ENCODE assay signal across 8 cellular contexts in genomic region chr10:103918053-103918846, GRCh38. TPM values are rescaled to one million over a fixed set of nuclear protein-coding genes. Genes with fewer than 3 reads are reported as not detected.
A peak's percentile ranks its signal among the peaks of the same experiment; 100 is the strongest.
DNase-seq lines count a peak whose midpoint lies in the region; ATAC-seq, FAIRE-seq and TF ChIP-seq lines count a peak whose summit lies in the region.

Gene STN1, minus strand, starts transcription at chr10:103918184. Its CDS starts 590 bp downstream, at chr10:103917594.

- TF ChIP-seq CTCF in VCaP (conservative IDR thresholded peaks at IDR 0.05): no peak
- peak in 2 of 3 donors; percentile 26 to 39 for TF ChIP-seq CTCF in breast epithelium (IDR thresholded peaks at IDR 0.05)

- H3K79me2 ChIP-seq in ACC112 (ENCODE audit: control insufficient read depth, insufficient read depth, low read length, unreplicated experiment): peaks cover 33% of the 10 kb centered on the region

- DNase-seq in NCI-H2196 (lab: John Stamatoyannopoulos, UW; ENCODE audit: unreplicated experiment) (peak; percentile 87), breast epithelium (ENCODE audit: low spot score in 2 of 2) (peak; percentile 94 to 97), small intestine (peak; percentile 97)

- H3K27ac ChIP-seq in ACC112 (ENCODE audit: low read depth, low read length) (peak within 1 kb of the TSS; percentile 81), VCaP (peak within 1 kb of the TSS; percentile 92), breast epithelium (peak within 1 kb of the TSS; percentile 93 to 94), iPS-20b (ENCODE audit: low read length) (peak within 1 kb of the TSS; percentile 75), small intestine (ENCODE audit: low read depth in 1 of 2, low read length in 1 of 2) (peak within 1 kb of the TSS; percentile 96 to 98)

- H3K9me3 ChIP-seq in breast epithelium (no peaks in the 10 kb centered on the region), iPS-20b (ENCODE audit: insufficient read depth, low read depth, low read length) (peaks cover 12% of the 10 kb centered on the region), small intestine (ENCODE audit: control insufficient read depth, low read depth) (no peaks in the 10 kb centered on the region)

- peak; percentile 93 for ATAC-seq in GM18868 (IDR thresholded peaks at IDR 0.05; ENCODE audit: unreplicated experiment)
- peak; percentile 85 for ATAC-seq in HG03108 (IDR thresholded peaks at IDR 0.05; ENCODE audit: unreplicated experiment)

- peak within 1 kb of the TSS; percentile 95; the same call in 1 of the 2 replicates for H3K9ac ChIP-seq in iPS-20b (ENCODE audit: low read depth, low read length)

- H2AFZ ChIP-seq in ACC112 (ENCODE audit: low read length, unreplicated experiment): peak within 1 kb of the TSS; percentile 98

- TF ChIP-seq POLR2A in breast epithelium (IDR thresholded peaks at IDR 0.05): peak; percentile 85

- intact Hi-C loops in breast epithelium (cut with DNase I; ENCODE audit: low total_unique reads): no loop called here

- no peak for FAIRE-seq in small intestine (lab: Jason Lieb, UNC)

- H3K4me1 ChIP-seq in ACC112 (ENCODE audit: control insufficient read depth, insufficient read depth, low read length, unreplicated experiment): peaks cover 22% of the 10 kb centered on the region
- H3K4me1 ChIP-seq in breast epithelium: no peaks in the 10 kb centered on the region
- H3K4me1 ChIP-seq in iPS-20b (ENCODE audit: insufficient read depth, low read length): peaks cover 16% of the 10 kb centered on the region; the same call in 1 of the 2 replicates
- peaks cover 0 to 5% of the 10 kb centered on the region in 2 donors for H3K4me1 ChIP-seq in small intestine (ENCODE audit: control insufficient read depth in 2 of 2, insufficient read depth in 1 of 2, low read depth in 1 of 2, low read length in 1 of 2)

- peak within 1 kb of the TSS; percentile 90 for H3K4me3 ChIP-seq in ACC112 (ENCODE audit: low read depth, low read length)
- H3K4me3 ChIP-seq in breast epithelium: peak within 1 kb of the TSS; percentile 64 to 79 (median 73)
- H3K4me3 ChIP-seq in iPS-20b (ENCODE audit: low read length): peak within 1 kb of the TSS; percentile 92
- peak within 1 kb of the TSS; percentile 66 to 77 for H3K4me3 ChIP-seq in small intestine (ENCODE audit: low read depth in 1 of 2, low read length in 2 of 2)

- H3K27me3 ChIP-seq in ACC112 (ENCODE audit: insufficient read depth, low read length) (no peaks in the 10 kb centered on the region), breast epithelium (no peaks in the 10 kb centered on the region), iPS-20b (ENCODE audit: insufficient read depth, low read length) (no peaks in the 10 kb centered on the region), small intestine (ENCODE audit: control insufficient read depth in 2 of 2, insufficient read depth in 2 of 2, low read length in 2 of 2) (no peaks in the 10 kb centered on the region)

- H3K36me3 ChIP-seq in ACC112 (ENCODE audit: insufficient read depth, low read length) (peaks cover 20% of the 10 kb centered on the region; the same call in 1 of the 2 replicates), breast epithelium (no peaks in the 10 kb centered on the region), iPS-20b (ENCODE audit: insufficient read depth, low read depth, low read length) (peaks cover 10% of the 10 kb centered on the region; the same call in 1 of the 2 replicates), small intestine (ENCODE audit: control insufficient read depth in 2 of 2, insufficient read depth in 2 of 2, low read length in 2 of 2) (no peaks in the 10 kb centered on the region)

- WGBS in small intestine, 3 donors: 0% methylated on average over 35 to 53 of the region's 53 CpGs

RNA-seq across cellular contexts. Expression of gene STN1, which starts in this region (rescaled TPM):
- total RNA-seq in breast epithelium: 10 to 100 TPM; 23.8 to 31.2 (median 25.2) TPM
- polyA plus RNA-seq in small intestine: 10 to 100 TPM; 11.2 to 18.1 (median 16.8) TPM

Comparison
In these comparisons a context has a peak if more than half of its experiments do, and no peak if none do; other contexts are left out.
1. Peak in every context shown above with its lines: DNase-seq, ATAC-seq, H3K4me3 ChIP-seq and H3K27ac ChIP-seq.